In genomic region chr11:116107229-116107628, GRCh38 we compare ENCODE assay signal across 1 cellular context.
TF ChIP-seq lines count a peak whose summit lies in the region.

No MANE protein-coding gene starts in this region.

TF ChIP-seq in H1, 55 proteins besides CTCF, POLR2A, EP300 and RAD21:
- no peak for TF ChIP-seq TAF1 (IDR thresholded peaks at IDR 0.05; ENCODE audit: low read depth, low read length)
- TF ChIP-seq MAFK (IDR thresholded peaks at IDR 0.05; ENCODE audit: low read depth, low read length): no peak
- no peak for TF ChIP-seq FOSL1 (IDR thresholded peaks at IDR 0.05; ENCODE audit: insufficient read depth, low read depth, low read length)
- TF ChIP-seq NANOG (IDR thresholded peaks at IDR 0.05; ENCODE audit: insufficient read depth, low read depth, low read length, poor library complexity, severe bottlenecking): no peak
- no peak for TF ChIP-seq JUND (IDR thresholded peaks at IDR 0.05; ENCODE audit: low read length)
- 0 out of 2 replicates have a peak, but pooled peaks have one; percentile 9 for TF ChIP-seq JUN (IDR thresholded peaks at IDR 0.05; ENCODE audit: low read depth, low read length)
- TF ChIP-seq TAF7 (optimal IDR thresholded peaks at IDR 0.05; ENCODE audit: borderline replicate concordance, low read depth, low read length): no peak
- no peak for TF ChIP-seq GTF2F1 (IDR thresholded peaks at IDR 0.05; ENCODE audit: borderline replicate concordance, low read depth, low read length)
- no peak for TF ChIP-seq SAP30 (IDR thresholded peaks at IDR 0.05; ENCODE audit: insufficient read depth, insufficient replicate concordance, low read length)
- no peak for TF ChIP-seq RFX5 (IDR thresholded peaks at IDR 0.05; ENCODE audit: borderline replicate concordance, low read depth, low read length)
- no peak for TF ChIP-seq SRF (IDR thresholded peaks at IDR 0.05; ENCODE audit: low read depth, low read length)
- TF ChIP-seq RBBP5 (IDR thresholded peaks at IDR 0.05; ENCODE audit: borderline replicate concordance, low read depth, low read length): no peak
- no peak for TF ChIP-seq KDM1A (IDR thresholded peaks at IDR 0.05; ENCODE audit: borderline replicate concordance, low read length)
- TF ChIP-seq ATF2 (IDR thresholded peaks at IDR 0.05; ENCODE audit: low read length): no peak
- 0 out of 2 replicates have a peak, but pooled peaks have one; percentile 15 for TF ChIP-seq MAX (IDR thresholded peaks at IDR 0.05)
- TF ChIP-seq SP1 (IDR thresholded peaks at IDR 0.05; ENCODE audit: low read depth, low read length): peak; percentile 46
- peak; percentile 99 for TF ChIP-seq TCF12 (IDR thresholded peaks at IDR 0.05; ENCODE audit: low read depth, low read length)
- TF ChIP-seq SP4 (IDR thresholded peaks at IDR 0.05; ENCODE audit: low read length): no peak
- TF ChIP-seq BACH1 (IDR thresholded peaks at IDR 0.05; ENCODE audit: low read length): no peak
- no peak for TF ChIP-seq CHD7 (IDR thresholded peaks at IDR 0.05; ENCODE audit: insufficient replicate concordance, low read length)
- no peak for TF ChIP-seq RNF2 (IDR thresholded peaks at IDR 0.05; ENCODE audit: borderline replicate concordance, low read depth, low read length, missing control alignments, poor library complexity, severe bottlenecking)
- no peak for TF ChIP-seq HDAC2 (IDR thresholded peaks at IDR 0.05; ENCODE audit: borderline replicate concordance in 1 of 2, low read depth in 2 of 2, low read length in 2 of 2)
- TF ChIP-seq ASH2L (IDR thresholded peaks at IDR 0.05; ENCODE audit: low read length): no peak
- TF ChIP-seq TBP (IDR thresholded peaks at IDR 0.05; ENCODE audit: low read depth, low read length): no peak
- TF ChIP-seq CEBPB (IDR thresholded peaks at IDR 0.05; ENCODE audit: low read depth, low read length): no peak
- TF ChIP-seq GABPA (IDR thresholded peaks at IDR 0.05; ENCODE audit: borderline replicate concordance, insufficient read depth, low read length): no peak
- no peak for TF ChIP-seq SIX5 (IDR thresholded peaks at IDR 0.05; ENCODE audit: low read depth, low read length)
- TF ChIP-seq EZH2 (IDR thresholded peaks at IDR 0.05; ENCODE audit: low read depth, low read length, severe bottlenecking): no peak
- TF ChIP-seq E2F6 (IDR thresholded peaks at IDR 0.05): no peak
- no peak for TF ChIP-seq BCL11A (IDR thresholded peaks at IDR 0.05; ENCODE audit: low read depth in 2 of 2, low read length in 2 of 2)
- no peak for TF ChIP-seq CHD2 (IDR thresholded peaks at IDR 0.05; ENCODE audit: low read length)
- TF ChIP-seq TEAD4 (IDR thresholded peaks at IDR 0.05; ENCODE audit: low read depth, low read length): peak; percentile 73
- no peak for TF ChIP-seq CBX5 (IDR thresholded peaks at IDR 0.05; ENCODE audit: low read depth, low read length)
- peak; percentile 51; the same call in 1 of the 2 replicates for TF ChIP-seq ZNF274 (IDR thresholded peaks at IDR 0.05; ENCODE audit: borderline replicate concordance, extremely low read depth, low read length)
- no peak for TF ChIP-seq PHF8 (conservative IDR thresholded peaks at IDR 0.05; ENCODE audit: low read depth, low read length)
- TF ChIP-seq BRCA1 (IDR thresholded peaks at IDR 0.05; ENCODE audit: low read depth, low read length): no peak
- no peak for TF ChIP-seq USF2 (IDR thresholded peaks at IDR 0.05; ENCODE audit: low read length)
- TF ChIP-seq SIN3A (conservative IDR thresholded peaks at IDR 0.05 in 1 of 2, IDR thresholded peaks at IDR 0.05 in 1 of 2; ENCODE audit: low read depth in 1 of 2, low read length in 2 of 2): no peak
- no peak for TF ChIP-seq KDM4A (IDR thresholded peaks at IDR 0.05; ENCODE audit: low read depth, low read length, severe bottlenecking)
- TF ChIP-seq CTBP2 (IDR thresholded peaks at IDR 0.05; ENCODE audit: borderline replicate concordance, insufficient read depth, insufficient read length, low read length): no peak
- no peak for TF ChIP-seq CBX8 (IDR thresholded peaks at IDR 0.05; ENCODE audit: borderline replicate concordance, low read depth, low read length)
- TF ChIP-seq CHD1 (IDR thresholded peaks at IDR 0.05; ENCODE audit: low read depth, low read length): no peak
- TF ChIP-seq SP2 (IDR thresholded peaks at IDR 0.05; ENCODE audit: low read length): no peak
- TF ChIP-seq YY1 (IDR thresholded peaks at IDR 0.05; ENCODE audit: low read depth, low read length): no peak
- no peak for TF ChIP-seq SUZ12 (IDR thresholded peaks at IDR 0.05; ENCODE audit: low read length)
- no peak for TF ChIP-seq NRF1 (IDR thresholded peaks at IDR 0.05; ENCODE audit: low read depth, low read length)
- peak; percentile 100 for TF ChIP-seq POLR2AphosphoS5 (IDR thresholded peaks at IDR 0.05; ENCODE audit: low read depth, low read length)
- peak; percentile 68 for TF ChIP-seq EGR1 (IDR thresholded peaks at IDR 0.05; ENCODE audit: borderline replicate concordance, low read depth, low read length)
- no peak for TF ChIP-seq ATF3 (IDR thresholded peaks at IDR 0.05; ENCODE audit: insufficient read depth, low read depth, low read length)
- TF ChIP-seq KDM5A (IDR thresholded peaks at IDR 0.05; ENCODE audit: low read length): no peak
- TF ChIP-seq RXRA (IDR thresholded peaks at IDR 0.05; ENCODE audit: insufficient read depth, low read depth, low read length): peak; percentile 90; the same call in 1 of the 2 replicates
- peak; percentile 96 for TF ChIP-seq HDAC6 (IDR thresholded peaks at IDR 0.05; ENCODE audit: low read depth, low read length)
- no peak for TF ChIP-seq POU5F1 (IDR thresholded peaks at IDR 0.05; ENCODE audit: low read depth, low read length)
- no peak for TF ChIP-seq CREB1 (IDR thresholded peaks at IDR 0.05)
- no peak for TF ChIP-seq SIRT6 (IDR thresholded peaks at IDR 0.05; ENCODE audit: low read length)
